ENCODE assay signal across 23 cellular contexts in the genomic region with DNA sequence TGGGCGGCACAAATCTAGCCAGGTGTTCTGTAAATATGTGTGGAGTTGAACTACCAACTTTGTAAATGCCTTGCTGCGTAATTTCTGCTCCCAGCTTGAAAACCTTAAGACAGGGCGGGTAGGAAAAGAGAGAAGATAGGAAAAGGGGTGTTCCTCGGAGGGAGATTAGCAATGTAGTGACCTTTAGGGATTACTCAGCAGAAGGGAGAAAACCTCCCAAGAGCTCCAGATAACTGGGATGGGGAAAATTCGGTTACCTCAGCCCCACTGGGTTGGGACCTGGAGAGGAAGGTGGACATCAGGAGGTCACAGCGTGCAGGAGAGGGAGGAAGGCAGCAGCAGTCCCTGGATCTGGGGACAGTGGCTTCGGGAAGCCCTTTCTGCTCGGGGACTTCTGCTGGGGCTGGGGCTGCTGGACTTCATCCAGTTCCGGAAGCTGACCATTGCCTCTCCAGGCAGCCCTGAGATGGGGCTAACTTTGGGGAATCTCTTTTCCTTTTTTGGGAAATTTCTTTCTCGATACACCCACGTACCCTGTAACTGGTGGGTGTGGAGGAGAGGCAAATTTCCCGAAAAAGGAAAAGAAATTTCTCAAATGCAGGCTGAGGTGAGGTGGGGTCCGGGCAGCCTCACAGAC. TPM values are rescaled to one million over a fixed set of nuclear protein-coding genes. Genes with fewer than 3 reads are reported as not detected.
DNase-seq lines count a peak whose midpoint lies in the region; ATAC-seq and TF ChIP-seq lines count a peak whose summit lies in the region.
"Had no signal": no experiment of that assay in that cellular context is flagged by ENCODE, and none has a peak within 500 bp of the region (broad histone marks: within the 10 kb centered on the region; RNA-seq: fewer than 3 reads in every experiment).

No MANE protein-coding gene starts in this region.

- H3K4me1 ChIP-seq in duodenal mucosa (ENCODE audit: control insufficient read depth in 1 of 2, insufficient read depth in 2 of 2, low read length in 2 of 2) (peaks cover 35 to 42% of the 10 kb centered on the region in 2 donors), tibial artery (peaks cover 3 to 95% (median 68%) of the 10 kb centered on the region in 4 donors), colonic mucosa (peaks cover 16% of the 10 kb centered on the region)

- H3K4me1 Mint-ChIP-seq in neural crest cell, result peaks cover 27% of the 10 kb centered on the region

- H3K27ac ChIP-seq in duodenal mucosa (ENCODE audit: low read depth, low read length) (peak overlapping the region; percentile 10), tibial artery (peak overlapping the region; percentile 59 to 64), colonic mucosa (no peak overlapping the region)
- H3K27ac ChIP-seq: gastroesophageal sphincter, neutrophil, SK-N-MC, vagina had no signal

- TF ChIP-seq CTCF in neural crest cell (conservative IDR thresholded peaks at IDR 0.05) (no peak), tibial artery (IDR thresholded peaks at IDR 0.05) (no peak), colonic mucosa (IDR thresholded peaks at IDR 0.05) (no peak)

- H3K9ac ChIP-seq in duodenal mucosa (ENCODE audit: low read depth in 1 of 2, low read length in 2 of 2) (no peak overlapping the region), colonic mucosa (ENCODE audit: low read depth in 2 of 2, low read length in 2 of 2) (no peak overlapping the region)

- intact Hi-C loops in tibial artery (cut with DNase I; ENCODE audit: low total_unique reads), result no loop called here
- intact Hi-C loops in colonic mucosa (cut with DNase I), result no loop called here

- no peak for ATAC-seq in activated naive CD4-positive, alpha-beta T cell treated with anti-CD3 and anti-CD28 coated beads, Interleukin-2, amount 50 U/mL, for 72 hours
- ATAC-seq in HG02938 (IDR thresholded peaks at IDR 0.05; ENCODE audit: unreplicated experiment) (no peak), HG02798 (IDR thresholded peaks at IDR 0.05; ENCODE audit: poor library complexity, unreplicated experiment) (no peak)
- ATAC-seq: activated T-cell treated with anti-CD3 and anti-CD28 coated beads, Interleukin-2, amount 50 U/mL, for 4 hours; gastroesophageal sphincter; left lobe of liver; Panc1 had no signal

- H3K4me3 ChIP-seq in duodenal mucosa (ENCODE audit: low read depth in 1 of 2, low read length in 2 of 2) (no peak overlapping the region), tibial artery (no peak overlapping the region), colonic mucosa (no peak overlapping the region)
- H3K4me3 ChIP-seq: gastroesophageal sphincter, SK-N-MC, vagina had no signal

- H3K27me3 ChIP-seq in duodenal mucosa (ENCODE audit: control insufficient read depth in 1 of 2, insufficient read depth in 2 of 2, low read length in 2 of 2), result no peaks in the 10 kb centered on the region
- no peaks in the 10 kb centered on the region for H3K27me3 ChIP-seq in tibial artery
- H3K27me3 ChIP-seq in colonic mucosa, result no peaks in the 10 kb centered on the region
- H3K27me3 ChIP-seq: gastroesophageal sphincter, neutrophil, vagina had no signal

- peak overlapping the region; percentile 4 to 81 for H3K27ac Mint-ChIP-seq in activated naive CD4-positive, alpha-beta T cell treated with anti-CD3 and anti-CD28 coated beads, Interleukin-2, amount 50 U/mL, for 72 hours
- H3K27ac Mint-ChIP-seq in neural crest cell (ENCODE audit: unreplicated experiment), result peak overlapping the region; percentile 86
- H3K27ac Mint-ChIP-seq: activated B cell treated with CpG ODN at 0.5 μM for 24 hours; activated naive CD8-positive, alpha-beta T cell; dendritic cell treated with granulocyte-macrophage colony-stimulating factor and Interleukin-4, amounts not matched to agents 40 ng/mL and 50 ng/mL, for 4 days; T-helper 2 cell treated with Interferon-gamma antibody and Interleukin-4, amounts not matched to agents 5 μg/mL and 100 μg/mL, for 36 hours had no signal

- no peaks in the 10 kb centered on the region for H3K36me3 Mint-ChIP-seq in activated naive CD4-positive, alpha-beta T cell treated with anti-CD3 and anti-CD28 coated beads, Interleukin-2, amount 50 U/mL, for 72 hours
- peaks cover 5% of the 10 kb centered on the region for H3K36me3 Mint-ChIP-seq in neural crest cell (ENCODE audit: low read depth)

- H3K4me3 Mint-ChIP-seq in neural crest cell, result no peak overlapping the region
- H3K4me3 Mint-ChIP-seq: activated B cell treated with CpG ODN at 0.5 μM for 24 hours; activated naive CD8-positive, alpha-beta T cell; activated T-cell treated with anti-CD3 and anti-CD28 coated beads, Interleukin-2, amount 50 U/mL, for 4 hours; dendritic cell treated with granulocyte-macrophage colony-stimulating factor and Interleukin-4, amounts not matched to agents 40 ng/mL and 50 ng/mL, for 4 days; T-helper 2 cell treated with Interferon-gamma antibody and Interleukin-4, amounts not matched to agents 5 μg/mL and 100 μg/mL, for 36 hours had no signal

- H3K27me3 Mint-ChIP-seq in neural crest cell (ENCODE audit: low read depth), result no peaks in the 10 kb centered on the region
- H3K27me3 Mint-ChIP-seq: activated B cell treated with CpG ODN at 0.5 μM for 24 hours; activated naive CD8-positive, alpha-beta T cell; dendritic cell treated with granulocyte-macrophage colony-stimulating factor and Interleukin-4, amounts not matched to agents 40 ng/mL and 50 ng/mL, for 4 days had no signal

- peaks cover 3 to 41% of the 10 kb centered on the region in 2 donors for H3K36me3 ChIP-seq in duodenal mucosa (ENCODE audit: control insufficient read depth in 1 of 2, insufficient read depth in 2 of 2, low read length in 2 of 2)
- H3K36me3 ChIP-seq in tibial artery, result peaks cover 7 to 41% (median 16%) of the 10 kb centered on the region in 3 donors
- H3K36me3 ChIP-seq in colonic mucosa, result no peaks in the 10 kb centered on the region

- no peaks in the 10 kb centered on the region for H3K9me3 ChIP-seq in duodenal mucosa (ENCODE audit: control insufficient read depth in 1 of 2, low read length in 2 of 2)
- H3K9me3 ChIP-seq in tibial artery, result no peaks in the 10 kb centered on the region
- no peaks in the 10 kb centered on the region for H3K9me3 ChIP-seq in colonic mucosa
- H3K9me3 ChIP-seq: gastroesophageal sphincter, neutrophil, vagina had no signal

- H3K9me3 Mint-ChIP-seq in activated naive CD4-positive, alpha-beta T cell treated with anti-CD3 and anti-CD28 coated beads, Interleukin-2, amount 50 U/mL, for 72 hours, result no peaks in the 10 kb centered on the region
- H3K9me3 Mint-ChIP-seq in neural crest cell, result no peaks in the 10 kb centered on the region
- H3K9me3 Mint-ChIP-seq: activated B cell treated with CpG ODN at 0.5 μM for 24 hours; activated T-cell treated with anti-CD3 and anti-CD28 coated beads, Interleukin-2, amount 50 U/mL, for 4 hours; dendritic cell treated with granulocyte-macrophage colony-stimulating factor and Interleukin-4, amounts not matched to agents 40 ng/mL and 50 ng/mL, for 4 days; T-helper 2 cell treated with Interferon-gamma antibody and Interleukin-4, amounts not matched to agents 5 μg/mL and 100 μg/mL, for 36 hours had no signal

- DNase-seq in activated naive CD4-positive, alpha-beta T cell treated with anti-CD3 and anti-CD28 coated beads, Interleukin-2, amount 50 U/mL, for 72 hours (ENCODE audit: low spot score in 2 of 2), result no peak
- no peak for DNase-seq in activated naive CD4-positive, alpha-beta T cell (lab: John Stamatoyannopoulos, UW)
- DNase-seq in neural crest cell (ENCODE audit: low read depth, low spot score), result no peak
- peak in 1 of 2 donors; percentile 55 for DNase-seq in tibial artery
- DNase-seq in colonic mucosa, result no peak
- DNase-seq: activated B cell treated with CpG ODN at 0.5 μM for 24 hours; activated T-cell treated with anti-CD3 and anti-CD28 coated beads, Interleukin-2, amount 50 U/mL, for 4 hours; HCEC 1CT; NCI-H187; NCI-H2227 treated with DMSO at 0.1 percent for 48 hours; retina had no signal

RNA-seq across cellular contexts. Expression of a gene that starts 39.2 kb away (rescaled TPM):
- total RNA-seq in activated naive CD4-positive, alpha-beta T cell treated with anti-CD3 and anti-CD28 coated beads, Interleukin-2, amount 50 U/mL, for 72 hours, result 100 to 1,000 TPM in 1 of 2 donors, 10 to 100 TPM in 1; 67.4 to 134 TPM
- total RNA-seq in neural crest cell (241 and 244 TPM in 2 replicates), colonic mucosa (100 to 1,000 TPM; 146 to 211 TPM)
